24 cellular contexts compared by ENCODE assay signal in genomic region chr15:23750179-23750578, GRCh38.
"Had no signal": no experiment of that assay in that cellular context is flagged by ENCODE, and none has a peak within 500 bp of the region (broad histone marks: within the 10 kb centered on the region; RNA-seq: fewer than 3 reads in every experiment).

No MANE protein-coding gene starts in this region.

- FAIRE-seq: HTR-8/SVneo, RCC 7860 had no signal

- H3K4me1 ChIP-seq: SJSA1 had no signal

- H3K36me3 ChIP-seq: MG63, SJSA1 had no signal

- H3K4me3 ChIP-seq: MG63, SJSA1, SK-N-MC had no signal

- H3K27ac ChIP-seq: HL-60, SJSA1, SK-N-MC had no signal

- DNase-seq: KBM-7, MG63, NCI-H1092, NCI-H1105 treated with DMSO at 0.1 percent for 48 hours, NCI-H1417 treated with DMSO at 0.1 percent for 48 hours, NCI-H146, NCI-H187, NCI-H2029, NCI-H2081 treated with DMSO at 0.1 percent for 48 hours, NCI-H2171, NCI-H226, NCI-H446, NCI-H510A, NCI-H524 treated with DMSO at 0.1 percent for 48 hours, NCI-H69, NCI-H774, Right ventricle myocardium superior, RPMI8226, SIG-M5 had no signal

- H3K27me3 ChIP-seq: MG63, SJSA1 had no signal

- H3K9me3 ChIP-seq: MG63, SJSA1 had no signal
